14 cellular contexts compared by ENCODE assay signal in genomic region chr2:88738271-88738670, GRCh38. TPM values are rescaled to one million over a fixed set of nuclear protein-coding genes. Genes with fewer than 3 reads are reported as not detected.
A peak's percentile ranks its signal among the peaks of the same experiment; 100 is the strongest.
DNase-seq lines count a peak whose midpoint lies in the region; ATAC-seq and TF ChIP-seq lines count a peak whose summit lies in the region.
"Had no signal": no experiment of that assay in that cellular context is flagged by ENCODE, and none has a peak within 500 bp of the region (broad histone marks: within the 10 kb centered on the region; RNA-seq: fewer than 3 reads in every experiment).

No MANE protein-coding gene starts in this region.

- TF ChIP-seq CTCF in heart right ventricle (IDR thresholded peaks at IDR 0.05) (no peak), astrocyte of the cerebellum (IDR thresholded peaks at IDR 0.05; ENCODE audit: low read depth, low read length, missing control alignments) (no peak), fibroblast of villous mesenchyme (IDR thresholded peaks at IDR 0.05; ENCODE audit: insufficient read depth, low read depth, low read length) (no peak), stomach (IDR thresholded peaks at IDR 0.05) (no peak)

- H3K4me3 ChIP-seq in heart right ventricle (no peak overlapping the region), astrocyte of the cerebellum (ENCODE audit: low read depth, low read length) (no peak overlapping the region), fibroblast of villous mesenchyme (ENCODE audit: low read depth, low read length) (no peak overlapping the region), stomach (no peak overlapping the region)

- H3K36me3 ChIP-seq in heart right ventricle (peaks cover 0 to 64% (median 8%) of the 10 kb centered on the region in 9 donors), stomach (peaks cover 5 to 72% (median 63%) of the 10 kb centered on the region in 4 donors)

- DNase-seq in heart right ventricle (no peak), cardiac septum (ENCODE audit: low spot score) (no peak), astrocyte of the cerebellum (ENCODE audit: low read depth) (peak; percentile 66), fibroblast of villous mesenchyme (ENCODE audit: low read depth) (peak; percentile 13), stomach (no peak), HPDE6-E6E7 (ENCODE audit: extremely low spot score) (no peak)
- no peak for DNase-seq in stimulated activated naive CD4-positive, alpha-beta T cell treated with Interleukin-2 at 50 U/mL for 16 hours (lab: John Stamatoyannopoulos, UW)
- DNase-seq: activated naive CD4-positive, alpha-beta T cell; Calu3; central memory CD4-positive, alpha-beta T cell; NCI-H1417 treated with DMSO at 0.1 percent for 48 hours; NCI-H345; SK-N-SH had no signal

- intact Hi-C loops in heart right ventricle (cut with DNase I), result loop anchor here in 3 of 10 donors (5.0 kb wide), 3 partner anchors 46 to 94 kb away; partner anchors contain the start of gene RPIA (in 2 of the 3)
- intact Hi-C loops in cardiac septum (cut with DNase I), result loop anchor here (5.0 kb wide), 3 partner anchors 46 to 134 kb away; partner anchors contain the start of gene RPIA
- intact Hi-C loops in stomach (cut with DNase I; ENCODE audit: low total_unique reads), result no loop called here

- TF ChIP-seq POLR2A in stomach (IDR thresholded peaks at IDR 0.05), result no peak

- no peaks in the 10 kb centered on the region for H3K27me3 ChIP-seq in heart right ventricle
- H3K27me3 ChIP-seq in stomach, result no peaks in the 10 kb centered on the region

- H3K9me3 ChIP-seq in heart right ventricle (peaks cover 0 to under 1% (median 0%) of the 10 kb centered on the region in 11 donors), stomach (no peaks in the 10 kb centered on the region)
- H3K9me3 ChIP-seq: SK-N-SH had no signal

- peak overlapping the region; percentile 59 to 90 (median 78) for H3K27ac ChIP-seq in heart right ventricle
- H3K27ac ChIP-seq in stomach, result peak overlapping the region; percentile 14 to 69 (median 62)

- in situ Hi-C loops in astrocyte of the cerebellum (cut with HindIII; ENCODE audit: low sequenced_read_pairs), result no loop called here

- 69 to 70% methylated on average over 3 of the region's 3 CpGs for WGBS in heart right ventricle, 2 donors
- WGBS in stomach, 5 donors, result 39 to 65% (median 51%) methylated on average over 3 of the region's 3 CpGs

- H3K4me1 ChIP-seq in heart right ventricle (peaks cover 8 to 68% (median 48%) of the 10 kb centered on the region in 9 donors), stomach (peaks cover 19 to 45% (median 23%) of the 10 kb centered on the region in 4 donors)

- no peak for TF ChIP-seq EP300 in stomach (IDR thresholded peaks at IDR 0.05)

- no peak for ATAC-seq in heart right ventricle
- no peak for ATAC-seq in HG03175 (IDR thresholded peaks at IDR 0.05; ENCODE audit: unreplicated experiment)

RNA-seq across cellular contexts. Expression of gene RPIA, which starts 46.8 kb away (rescaled TPM):
- 10 to 100 TPM in 9 of 10 donors, 1 to 10 TPM in 1; 9.1 to 18.7 (median 13.5) TPM for total RNA-seq in heart right ventricle
- polyA plus RNA-seq in heart right ventricle, result 10 to 100 TPM; 11.3 to 15.1 TPM
- total RNA-seq in cardiac septum, result 10.5 TPM
- 6.8 and 9.5 TPM in 2 replicates for total RNA-seq in fibroblast of villous mesenchyme
- total RNA-seq in stomach, result 10 to 100 TPM in 4 of 5 donors, 1 to 10 TPM in 1; 1.2 to 68.3 (median 12.9) TPM
- 10 to 100 TPM; 15.0 to 21.7 (median 16.6) TPM for polyA plus RNA-seq in stomach

Comparison
In these comparisons a context has a peak if more than half of its experiments do, and no peak if none do; other contexts are left out.
1. DNase-seq: peak in astrocyte of the cerebellum (single experiment) and fibroblast of villous mesenchyme (single experiment); none in heart right ventricle (0 of 2), cardiac septum (single experiment), stomach (single experiment), HPDE6-E6E7 (single experiment) and stimulated activated naive CD4-positive, alpha-beta T cell treated with Interleukin-2 at 50 U/mL for 16 hours (single experiment).